ENCODE assay signal across 35 cellular contexts in the genomic region with DNA sequence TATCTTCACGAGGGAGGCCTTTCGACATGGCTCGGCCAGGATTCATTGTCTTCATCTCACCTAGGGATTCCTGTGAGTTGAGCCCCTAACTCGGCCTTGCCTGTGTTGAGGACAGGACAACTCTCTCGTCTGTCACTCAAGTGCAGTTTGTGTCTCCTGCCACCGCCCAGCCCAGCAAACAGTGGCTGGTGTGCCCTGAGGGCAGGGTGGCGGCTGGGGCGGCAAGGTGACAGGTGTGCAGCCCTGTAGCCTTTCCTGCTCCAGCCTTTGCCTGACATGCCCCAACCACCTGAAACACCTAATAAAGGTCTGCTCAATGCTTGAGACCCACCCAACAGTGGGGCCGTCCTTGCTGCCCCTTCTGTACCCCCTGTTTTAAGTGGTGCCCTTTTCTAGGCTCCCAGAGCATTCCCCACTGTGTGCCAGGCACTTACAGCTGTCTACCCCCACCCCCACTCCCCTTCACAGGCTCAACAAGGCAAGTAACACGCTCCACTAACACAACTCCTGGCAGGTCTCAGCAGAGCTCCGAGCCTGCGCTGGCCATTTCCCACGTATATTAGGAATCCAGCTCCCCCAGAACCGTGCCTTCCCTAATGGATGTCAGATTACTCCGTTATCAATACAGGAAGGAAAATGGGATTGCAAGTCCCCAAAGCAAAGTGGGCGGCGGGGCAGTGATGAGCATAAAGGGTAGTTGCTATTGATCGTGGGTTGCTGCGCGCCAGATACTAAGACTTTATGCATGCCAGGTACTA. TPM values are rescaled to one million over a fixed set of nuclear protein-coding genes. Genes with fewer than 3 reads are reported as not detected.
"Had no signal": no experiment of that assay in that cellular context is flagged by ENCODE, and none has a peak within 500 bp of the region (broad histone marks: within the 10 kb centered on the region; RNA-seq: fewer than 3 reads in every experiment).

No MANE protein-coding gene starts in this region.

- H3K4me2 ChIP-seq: neural progenitor cell had no signal

- H3K4me1 ChIP-seq: parathyroid adenoma, right atrium auricular region, spleen, tibial nerve had no signal

- H3K4me3 ChIP-seq: neural progenitor cell, right atrium auricular region, spleen, tibial nerve had no signal

- H3K27me3 ChIP-seq: brain microvascular endothelial cell, neural progenitor cell, right atrium auricular region, spleen, tibial nerve had no signal

- H3K36me3 ChIP-seq: neural progenitor cell had no signal

- DNase-seq: activated CD4-positive, alpha-beta T cell treated with anti-CD3 and anti-CD28 coated beads for 4 hours; activated CD4-positive, alpha-beta T cell treated with anti-CD3 and anti-CD28 coated beads, Interleukin-2, amount 50 U/mL, for 4 hours; activated CD8-positive, alpha-beta memory T cell treated with anti-CD3 and anti-CD28 coated beads for 24 hours; activated effector memory CD4-positive, alpha-beta T cell treated with anti-CD3 and anti-CD28 coated beads, Interleukin-2, amount 50 U/mL, for 16 hours; activated naive CD4-positive, alpha-beta T cell treated with anti-CD3 and anti-CD28 coated beads for 36 hours; activated naive CD8-positive, alpha-beta T cell treated with anti-CD3 and anti-CD28 coated beads, Interleukin-2, amount 10 ng/mL, durations not matched to agents 7 days and 5 days; activated T-cell treated with anti-CD3 and anti-CD28 coated beads, Interleukin-2, amount 50 U/mL, for 1 hour; amniotic stem cell; caudate nucleus; head of caudate nucleus; hippocampal formation; left cardiac atrium; natural killer cell; occipital lobe; spleen; stimulated activated naive CD4-positive, alpha-beta T cell treated with Interleukin-2 at 50 U/mL for 16 hours; T-helper 9 cell had no signal

- H3K9ac ChIP-seq: neural progenitor cell, parathyroid adenoma had no signal

- H3K79me2 ChIP-seq: parathyroid adenoma had no signal

- FAIRE-seq: astrocyte, endothelial cell of umbilical vein, keratinocyte, TTC549 had no signal

- H2AFZ ChIP-seq: neural progenitor cell, parathyroid adenoma had no signal

- H3K27ac ChIP-seq: neural progenitor cell, parathyroid adenoma, right atrium auricular region, spleen, tibial nerve, VCaP had no signal

- H3K9me3 ChIP-seq: right atrium auricular region, spleen, tibial nerve had no signal

- ATAC-seq: left cardiac atrium, natural killer cell had no signal

RNA-seq across cellular contexts. Expression of a gene that starts 17.7 kb away (rescaled TPM):
- total RNA-seq: activated naive CD4-positive, alpha-beta T cell treated with anti-CD3 and anti-CD28 coated beads for 36 hours; activated naive CD8-positive, alpha-beta T cell treated with anti-CD3 and anti-CD28 coated beads, Interleukin-2, amount 10 ng/mL, durations not matched to agents 7 days and 5 days; activated T-helper 1 cell treated with anti-CD3 and anti-CD28 coated beads, Interleukin-12 subunit alpha, Interleukin-12 subunit beta, Interleukin-2, Interleukin-4 antibody, amounts not matched to agents 30 ng/mL and 10 ng/mL and 1 ng/mL, durations not matched to agents 14 hours and 24 hours and 36 hours; astrocyte; chondrocyte; endothelial cell of umbilical vein; left cardiac atrium; liver; mononuclear cell; natural killer cell; occipital lobe; pulmonary artery endothelial cell; right atrium auricular region; spleen; temporal lobe; tibial nerve; urinary bladder had no signal
- polyA plus RNA-seq: endothelial cell of umbilical vein, esophagus, keratinocyte, liver, spleen, urinary bladder had no signal

RNA-seq across cellular contexts. Expression of a gene that starts 36.3 kb away (rescaled TPM):
- total RNA-seq: activated naive CD4-positive, alpha-beta T cell treated with anti-CD3 and anti-CD28 coated beads for 36 hours; activated naive CD8-positive, alpha-beta T cell treated with anti-CD3 and anti-CD28 coated beads, Interleukin-2, amount 10 ng/mL, durations not matched to agents 7 days and 5 days; activated T-helper 1 cell treated with anti-CD3 and anti-CD28 coated beads, Interleukin-12 subunit alpha, Interleukin-12 subunit beta, Interleukin-2, Interleukin-4 antibody, amounts not matched to agents 30 ng/mL and 10 ng/mL and 1 ng/mL, durations not matched to agents 14 hours and 24 hours and 36 hours; natural killer cell; pulmonary artery endothelial cell had no signal
- polyA plus RNA-seq: keratinocyte had no signal
